In the genomic region with DNA sequence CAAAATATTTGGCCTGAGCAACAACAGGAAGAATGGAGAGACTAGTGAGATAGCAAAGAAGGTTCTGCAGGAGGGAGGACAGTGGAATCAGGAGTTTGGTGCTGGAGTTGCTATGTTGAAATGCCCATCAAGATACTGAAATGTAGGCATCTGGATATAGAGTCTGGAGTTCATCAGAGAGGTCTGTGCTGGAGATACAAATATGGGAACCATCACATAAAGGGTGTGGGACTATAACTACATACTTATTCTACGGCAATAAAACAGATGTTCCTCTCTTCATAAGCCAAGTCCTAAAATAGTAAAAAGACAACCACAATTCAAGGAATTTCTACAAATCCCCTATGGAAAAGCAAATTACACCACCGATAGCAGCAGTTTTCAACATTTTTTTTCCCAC, we compare ENCODE assay signal across 1 cellular context.
TF ChIP-seq lines count a peak whose summit lies in the region.

No MANE protein-coding gene starts in this region.

TF ChIP-seq in SK-N-SH treated with all-trans-retinoic acid at 6 μM for 48 hours, 23 proteins besides CTCF, POLR2A, EP300 and RAD21 (continued from another document):
- TF ChIP-seq ZFP3 (CRISPR knock-in tag; IDR thresholded peaks at IDR 0.05) (no peak), ESRRG (CRISPR knock-in tag; IDR thresholded peaks at IDR 0.05) (no peak)
